Comparison of ENCODE assay signal across 22 cellular contexts in genomic region chr14:32824195-32824594, GRCh38.
"Had no signal": no experiment of that assay in that cellular context is flagged by ENCODE, and none has a peak within 500 bp of the region (broad histone marks: within the 10 kb centered on the region; RNA-seq: fewer than 3 reads in every experiment).

No MANE protein-coding gene starts in this region.

- H3K27me3 Mint-ChIP-seq: activated CD4-positive, alpha-beta memory T cell treated with anti-CD3 and anti-CD28 coated beads for 36 hours; activated CD4-positive, alpha-beta T cell treated with anti-CD3 and anti-CD28 coated beads, Interleukin-2, amount 10 ng/mL, durations not matched to agents 7 days and 5 days; activated naive CD4-positive, alpha-beta T cell treated with anti-CD3 and anti-CD28 coated beads, Interleukin-2, amount 10 ng/mL, durations not matched to agents 7 days and 5 days; activated naive CD8-positive, alpha-beta T cell treated with anti-CD3 and anti-CD28 coated beads for 36 hours; IgD-negative memory B cell; T-helper 17 cell had no signal

- ATAC-seq: activated T-cell treated with anti-CD3 and anti-CD28 coated beads, Interleukin-2, amount 50 U/mL, for 72 hours; T-helper 17 cell; WTC11 had no signal

- H3K36me3 Mint-ChIP-seq: activated CD4-positive, alpha-beta memory T cell treated with anti-CD3 and anti-CD28 coated beads for 36 hours; activated naive CD4-positive, alpha-beta T cell treated with anti-CD3 and anti-CD28 coated beads, Interleukin-2, amount 10 ng/mL, durations not matched to agents 7 days and 5 days; activated naive CD8-positive, alpha-beta T cell treated with anti-CD3 and anti-CD28 coated beads for 36 hours; IgD-negative memory B cell; WTC11 had no signal

- DNase-seq: activated CD4-positive, alpha-beta memory T cell treated with anti-CD3 and anti-CD28 coated beads for 36 hours; activated CD4-positive, alpha-beta T cell treated with anti-CD3 and anti-CD28 coated beads, Interleukin-2, amount 10 ng/mL, durations not matched to agents 7 days and 5 days; activated CD4-positive, CD25-positive, alpha-beta regulatory T cell treated with anti-CD3 and anti-CD28 coated beads, Interleukin-2, amount 50 U/mL, for 72 hours; activated gamma-delta T cell treated with Interleukin-2 at 50 U/mL for 16 hours; activated naive CD4-positive, alpha-beta T cell treated with anti-CD3 and anti-CD28 coated beads, Interleukin-2, amount 10 ng/mL, durations not matched to agents 7 days and 5 days; activated naive CD8-positive, alpha-beta T cell treated with anti-CD3 and anti-CD28 coated beads for 36 hours; activated T-cell treated with anti-CD3 and anti-CD28 coated beads, Interleukin-2, amount 50 U/mL, for 72 hours; KG1; NCI-H1092; NCI-H1417; NCI-H1694; NCI-H2029 treated with DMSO at 0.1 percent for 48 hours; NCI-H345; NCI-H510A; NCI-H526 treated with DMSO at 0.1 percent for 48 hours; NCI-H82; SIG-M5; T-helper 17 cell; T-helper 9 cell had no signal

- H3K4me3 Mint-ChIP-seq: activated CD4-positive, alpha-beta memory T cell treated with anti-CD3 and anti-CD28 coated beads for 36 hours; activated CD4-positive, alpha-beta T cell treated with anti-CD3 and anti-CD28 coated beads, Interleukin-2, amount 10 ng/mL, durations not matched to agents 7 days and 5 days; activated naive CD4-positive, alpha-beta T cell treated with anti-CD3 and anti-CD28 coated beads, Interleukin-2, amount 10 ng/mL, durations not matched to agents 7 days and 5 days; activated naive CD8-positive, alpha-beta T cell treated with anti-CD3 and anti-CD28 coated beads for 36 hours; activated T-cell treated with anti-CD3 and anti-CD28 coated beads, Interleukin-2, amount 50 U/mL, for 72 hours; IgD-negative memory B cell; T-helper 17 cell; WTC11 had no signal

- H3K9me3 Mint-ChIP-seq: activated CD4-positive, alpha-beta memory T cell treated with anti-CD3 and anti-CD28 coated beads for 36 hours; activated naive CD4-positive, alpha-beta T cell treated with anti-CD3 and anti-CD28 coated beads, Interleukin-2, amount 10 ng/mL, durations not matched to agents 7 days and 5 days; activated naive CD8-positive, alpha-beta T cell treated with anti-CD3 and anti-CD28 coated beads for 36 hours; activated T-helper 2 cell treated with anti-CD3 and anti-CD28 coated beads, Interferon-gamma antibody, Interleukin-2, Interleukin-4, amounts not matched to agents 10 μg/mL and 5 μg/mL and 100 μg/mL, durations not matched to agents 14 hours and 24 hours and 36 hours had no signal

- H3K27ac Mint-ChIP-seq: activated CD4-positive, alpha-beta memory T cell treated with anti-CD3 and anti-CD28 coated beads for 36 hours; activated CD4-positive, alpha-beta T cell treated with anti-CD3 and anti-CD28 coated beads, Interleukin-2, amount 10 ng/mL, durations not matched to agents 7 days and 5 days; activated naive CD4-positive, alpha-beta T cell treated with anti-CD3 and anti-CD28 coated beads, Interleukin-2, amount 10 ng/mL, durations not matched to agents 7 days and 5 days; activated naive CD8-positive, alpha-beta T cell treated with anti-CD3 and anti-CD28 coated beads for 36 hours; activated T-cell treated with anti-CD3 and anti-CD28 coated beads, Interleukin-2, amount 50 U/mL, for 72 hours; activated T-helper 2 cell treated with anti-CD3 and anti-CD28 coated beads, Interferon-gamma antibody, Interleukin-2, Interleukin-4, amounts not matched to agents 10 μg/mL and 5 μg/mL and 100 μg/mL, durations not matched to agents 14 hours and 24 hours and 36 hours; IgD-negative memory B cell; T-helper 17 cell; WTC11 had no signal

- H3K4me1 Mint-ChIP-seq: activated CD4-positive, alpha-beta T cell treated with anti-CD3 and anti-CD28 coated beads, Interleukin-2, amount 10 ng/mL, durations not matched to agents 7 days and 5 days; activated naive CD4-positive, alpha-beta T cell treated with anti-CD3 and anti-CD28 coated beads, Interleukin-2, amount 10 ng/mL, durations not matched to agents 7 days and 5 days; activated naive CD8-positive, alpha-beta T cell treated with anti-CD3 and anti-CD28 coated beads for 36 hours; IgD-negative memory B cell; T-helper 17 cell had no signal
